Comparison of ENCODE assay signal across 10 cellular contexts in genomic region chr10:96789571-96790108, GRCh38. TPM values are rescaled to one million over a fixed set of nuclear protein-coding genes. Genes with fewer than 3 reads are reported as not detected.
A peak's percentile ranks its signal among the peaks of the same experiment; 100 is the strongest.
DNase-seq lines count a peak whose midpoint lies in the region; ATAC-seq and TF ChIP-seq lines count a peak whose summit lies in the region.
"Had no signal": no experiment of that assay in that cellular context is flagged by ENCODE, and none has a peak within 500 bp of the region (broad histone marks: within the 10 kb centered on the region; RNA-seq: fewer than 3 reads in every experiment).

No MANE protein-coding gene starts in this region.

- peaks cover under 1 to 14% (median 2%) of the 10 kb centered on the region in 11 experiments; a peak in 18 of 22 replicates for H3K9me3 ChIP-seq in BLaER1 treated with 17β-estradiol and CSF1 and Interleukin-3, amounts not matched to agents 10 nM and 100 nM (replicated peaks in 1 of 11)
- H3K9me3 ChIP-seq: Caco-2 had no signal

- ATAC-seq in HG03196 (IDR thresholded peaks at IDR 0.05; ENCODE audit: unreplicated experiment) (peak; percentile 84), HG03571 (IDR thresholded peaks at IDR 0.05; ENCODE audit: unreplicated experiment) (no peak)

- peak overlapping the region in 2 of 11 experiments; percentile 47 to 59; a peak in 5 of 22 replicates for H3K27ac ChIP-seq in BLaER1 treated with 17β-estradiol and CSF1 and Interleukin-3, amounts not matched to agents 10 nM and 100 nM

- TF ChIP-seq CTCF in progenitor cell of endocrine pancreas (IDR thresholded peaks at IDR 0.05; ENCODE audit: unreplicated experiment), result no peak

- no peak overlapping the region for H3K4me3 ChIP-seq in BLaER1 treated with 17β-estradiol and CSF1 and Interleukin-3, amounts not matched to agents 10 nM and 100 nM
- no peak overlapping the region for H3K4me3 ChIP-seq in H7 (ENCODE audit: insufficient read depth, low read depth, low read length)

- no peaks in the 10 kb centered on the region for H3K9me3 Mint-ChIP-seq in activated T-helper 1 cell treated with anti-CD3 and anti-CD28 coated beads, Interleukin-12 subunit alpha, Interleukin-12 subunit beta, Interleukin-2, Interleukin-4 antibody, amounts not matched to agents 30 ng/mL and 10 ng/mL and 1 ng/mL, durations not matched to agents 14 hours and 24 hours and 36 hours
- H3K9me3 Mint-ChIP-seq in progenitor cell of endocrine pancreas (ENCODE audit: low read depth), result no peaks in the 10 kb centered on the region

- H3K4me2 ChIP-seq in BLaER1 treated with 17β-estradiol and CSF1 and Interleukin-3, amounts not matched to agents 10 nM and 100 nM, result peak overlapping the region; percentile 15 to 47 (median 31); a peak in 20 of 22 replicates

- no peak overlapping the region for H3K9ac ChIP-seq in BLaER1 treated with 17β-estradiol and CSF1 and Interleukin-3, amounts not matched to agents 10 nM and 100 nM

- H3K27ac Mint-ChIP-seq in activated T-helper 1 cell treated with anti-CD3 and anti-CD28 coated beads, Interleukin-12 subunit alpha, Interleukin-12 subunit beta, Interleukin-2, Interleukin-4 antibody, amounts not matched to agents 30 ng/mL and 10 ng/mL and 1 ng/mL, durations not matched to agents 14 hours and 24 hours and 36 hours, result no peak overlapping the region
- no peak overlapping the region for H3K27ac Mint-ChIP-seq in progenitor cell of endocrine pancreas

- peaks cover 0 to 9% (median 0%) of the 10 kb centered on the region in 11 experiments; a peak in 4 of 22 replicates for H4K20me1 ChIP-seq in BLaER1 treated with 17β-estradiol and CSF1 and Interleukin-3, amounts not matched to agents 10 nM and 100 nM

- no peaks in the 10 kb centered on the region for H3K36me3 Mint-ChIP-seq in activated T-helper 1 cell treated with anti-CD3 and anti-CD28 coated beads, Interleukin-12 subunit alpha, Interleukin-12 subunit beta, Interleukin-2, Interleukin-4 antibody, amounts not matched to agents 30 ng/mL and 10 ng/mL and 1 ng/mL, durations not matched to agents 14 hours and 24 hours and 36 hours (ENCODE audit: low read depth)
- no peaks in the 10 kb centered on the region for H3K36me3 Mint-ChIP-seq in progenitor cell of endocrine pancreas (ENCODE audit: insufficient read depth)

- H3K27me3 ChIP-seq in BLaER1 treated with 17β-estradiol and CSF1 and Interleukin-3, amounts not matched to agents 10 nM and 100 nM, result no peaks in the 10 kb centered on the region
- no peaks in the 10 kb centered on the region for H3K27me3 ChIP-seq in H7 (ENCODE audit: control insufficient read depth, insufficient read depth, low read length)

- peaks cover 0 to 62% (median 29%) of the 10 kb centered on the region in 11 experiments; a peak in 16 of 22 replicates for H3K36me3 ChIP-seq in BLaER1 treated with 17β-estradiol and CSF1 and Interleukin-3, amounts not matched to agents 10 nM and 100 nM
- no peaks in the 10 kb centered on the region for H3K36me3 ChIP-seq in H7 (replicated peaks; ENCODE audit: control insufficient read depth, insufficient read depth, low read length)

- peaks cover 12% of the 10 kb centered on the region for H3K27me3 Mint-ChIP-seq in activated T-helper 1 cell treated with anti-CD3 and anti-CD28 coated beads, Interleukin-12 subunit alpha, Interleukin-12 subunit beta, Interleukin-2, Interleukin-4 antibody, amounts not matched to agents 30 ng/mL and 10 ng/mL and 1 ng/mL, durations not matched to agents 14 hours and 24 hours and 36 hours (ENCODE audit: insufficient read depth)
- H3K27me3 Mint-ChIP-seq in progenitor cell of endocrine pancreas, result peaks cover 4% of the 10 kb centered on the region

- H3K4me1 Mint-ChIP-seq in activated T-helper 1 cell treated with anti-CD3 and anti-CD28 coated beads, Interleukin-12 subunit alpha, Interleukin-12 subunit beta, Interleukin-2, Interleukin-4 antibody, amounts not matched to agents 30 ng/mL and 10 ng/mL and 1 ng/mL, durations not matched to agents 14 hours and 24 hours and 36 hours (ENCODE audit: low read depth), result no peaks in the 10 kb centered on the region
- no peaks in the 10 kb centered on the region for H3K4me1 Mint-ChIP-seq in progenitor cell of endocrine pancreas (ENCODE audit: low read depth)

- peaks cover 5 to 30% (median 24%) of the 10 kb centered on the region in 10 experiments; a peak in 18 of 20 replicates for H3K4me1 ChIP-seq in BLaER1 treated with 17β-estradiol and CSF1 and Interleukin-3, amounts not matched to agents 10 nM and 100 nM

- peak; percentile 15 for DNase-seq in GM19240 (ENCODE audit: insufficient read length, low spot score)
- peak; percentile 33 for DNase-seq in activated T-helper 1 cell treated with anti-CD3 and anti-CD28 coated beads, Interleukin-12 subunit alpha, Interleukin-12 subunit beta, Interleukin-2, Interleukin-4 antibody, amounts not matched to agents 30 ng/mL and 10 ng/mL and 1 ng/mL, durations not matched to agents 14 hours and 24 hours and 36 hours (ENCODE audit: low spot score)
- no peak for DNase-seq in H7
- DNase-seq in progenitor cell of endocrine pancreas (ENCODE audit: low spot score, unreplicated experiment), result no peak
- DNase-seq in NCI-H345 (lab: John Stamatoyannopoulos, UW), result no peak
- DNase-seq: IMR-90 had no signal

- H3K4me3 Mint-ChIP-seq in activated T-helper 1 cell treated with anti-CD3 and anti-CD28 coated beads, Interleukin-12 subunit alpha, Interleukin-12 subunit beta, Interleukin-2, Interleukin-4 antibody, amounts not matched to agents 30 ng/mL and 10 ng/mL and 1 ng/mL, durations not matched to agents 14 hours and 24 hours and 36 hours, result no peak overlapping the region
- H3K4me3 Mint-ChIP-seq in progenitor cell of endocrine pancreas (ENCODE audit: low read depth), result no peak overlapping the region

- intact Hi-C loops in activated T-helper 1 cell treated with anti-CD3 and anti-CD28 coated beads, Interleukin-12 subunit alpha, Interleukin-12 subunit beta, Interleukin-2, Interleukin-4 antibody, amounts not matched to agents 30 ng/mL and 10 ng/mL and 1 ng/mL, durations not matched to agents 14 hours and 24 hours and 36 hours (cut with micrococcal nuclease), result loop anchor here (1.0 kb wide), 2 partner anchors 41 to 236 kb away; no protein-coding TSS in a partner anchor

RNA-seq across cellular contexts. Expression of gene LCOR, which starts 42.5 kb away (rescaled TPM):
- 26.2 and 31.9 TPM in 2 replicates for total RNA-seq in activated T-helper 1 cell treated with anti-CD3 and anti-CD28 coated beads, Interleukin-12 subunit alpha, Interleukin-12 subunit beta, Interleukin-2, Interleukin-4 antibody, amounts not matched to agents 30 ng/mL and 10 ng/mL and 1 ng/mL, durations not matched to agents 14 hours and 24 hours and 36 hours
- total RNA-seq in H7 (2014; rRNA removed; shearing (Covaris generic)), result 8.8 and 14.3 TPM in 2 replicates
- total RNA-seq in progenitor cell of endocrine pancreas, result 81.5 and 88.6 TPM in 2 replicates

Comparison
In these comparisons a context has a peak if more than half of its experiments do, and no peak if none do; other contexts are left out.
1. DNase-seq: peak in GM19240 (single experiment) and activated T-helper 1 cell treated with anti-CD3 and anti-CD28 coated beads, Interleukin-12 subunit alpha, Interleukin-12 subunit beta, Interleukin-2, Interleukin-4 antibody, amounts not matched to agents 30 ng/mL and 10 ng/mL and 1 ng/mL, durations not matched to agents 14 hours and 24 hours and 36 hours (single experiment); none in H7 (single experiment), progenitor cell of endocrine pancreas (single experiment) and NCI-H345 (single experiment).